In the genomic region with DNA sequence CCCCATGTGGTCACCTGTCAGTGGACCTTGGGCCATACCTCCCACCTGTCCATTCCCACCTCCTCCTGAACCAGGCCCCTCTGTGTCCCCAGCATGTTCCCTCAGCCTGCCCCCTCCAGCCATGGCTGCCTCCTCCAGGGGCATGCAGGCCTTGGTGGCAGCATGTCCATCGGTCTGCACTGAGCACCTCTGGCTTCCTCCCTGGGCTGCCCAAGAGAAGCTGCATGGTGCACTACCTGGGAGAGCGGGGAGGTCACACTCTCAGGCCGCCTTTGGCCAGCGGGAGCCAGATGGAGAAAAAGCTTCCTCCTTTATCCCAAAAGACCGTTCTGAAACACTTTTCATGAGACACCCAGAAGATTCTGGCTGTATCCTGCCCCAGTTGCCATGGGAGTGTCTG, we compare ENCODE assay signal across 19 cellular contexts. TPM values are rescaled to one million over a fixed set of nuclear protein-coding genes. Genes with fewer than 3 reads are reported as not detected.
DNase-seq lines count a peak whose midpoint lies in the region; ATAC-seq, FAIRE-seq and TF ChIP-seq lines count a peak whose summit lies in the region.
"Had no signal": no experiment of that assay in that cellular context is flagged by ENCODE, and none has a peak within 500 bp of the region (broad histone marks: within the 10 kb centered on the region; RNA-seq: fewer than 3 reads in every experiment).

No MANE protein-coding gene starts in this region.

- no peaks in the 10 kb centered on the region for H3K4me1 Mint-ChIP-seq in osteocyte (ENCODE audit: unreplicated experiment)
- H3K4me1 Mint-ChIP-seq in activated CD4-positive, alpha-beta T cell treated with anti-CD3 and anti-CD28 coated beads for 36 hours, result no peaks in the 10 kb centered on the region
- H3K4me1 Mint-ChIP-seq: CD4-positive, alpha-beta memory T cell had no signal

- no peak for TF ChIP-seq POLR2A in upper lobe of left lung (IDR thresholded peaks at IDR 0.05)
- no peak for TF ChIP-seq POLR2A in H54 (IDR thresholded peaks at IDR 0.05; ENCODE audit: low read depth, low read length)

- WGBS in upper lobe of left lung, 2 donors, result 92 to 94% methylated on average over 3 to 5 of the region's 5 CpGs

- H3K4me3 ChIP-seq in colonic mucosa (no peak overlapping the region), upper lobe of left lung (no peak overlapping the region)

- H3K27ac Mint-ChIP-seq in osteocyte (ENCODE audit: unreplicated experiment), result no peak overlapping the region
- H3K27ac Mint-ChIP-seq in activated CD4-positive, alpha-beta T cell treated with anti-CD3 and anti-CD28 coated beads for 36 hours, result no peak overlapping the region
- H3K27ac Mint-ChIP-seq: CD4-positive, alpha-beta memory T cell had no signal

- H3K36me3 ChIP-seq in colonic mucosa (no peaks in the 10 kb centered on the region), upper lobe of left lung (no peaks in the 10 kb centered on the region)

- no peaks in the 10 kb centered on the region for H3K36me3 Mint-ChIP-seq in osteocyte (ENCODE audit: unreplicated experiment)
- no peaks in the 10 kb centered on the region for H3K36me3 Mint-ChIP-seq in activated CD4-positive, alpha-beta T cell treated with anti-CD3 and anti-CD28 coated beads for 36 hours (ENCODE audit: low read depth)
- H3K36me3 Mint-ChIP-seq: CD4-positive, alpha-beta memory T cell had no signal

- H3K27ac ChIP-seq in colonic mucosa (no peak overlapping the region), upper lobe of left lung (no peak overlapping the region)

- H3K27me3 ChIP-seq in colonic mucosa (no peaks in the 10 kb centered on the region), upper lobe of left lung (no peaks in the 10 kb centered on the region)

- POLR2A ChIA-PET in activated CD4-positive, alpha-beta T cell treated with anti-CD3 and anti-CD28 coated beads for 36 hours (lab: Charles Lee), result no interaction called here

- CTCF ChIA-PET in activated CD4-positive, alpha-beta T cell treated with anti-CD3 and anti-CD28 coated beads for 36 hours (lab: Charles Lee), result no interaction called here

- FAIRE-seq in H54 (lab: Jason Lieb, UNC), result no peak
- FAIRE-seq: GM12891, GM18507 had no signal

- DNase-seq in colonic mucosa, result peak; percentile 5
- DNase-seq in medulla oblongata (ENCODE audit: extremely low spot score), result peak; percentile 66
- DNase-seq in osteocyte (ENCODE audit: extremely low spot score, unreplicated experiment), result peak; percentile 76
- DNase-seq in upper lobe of left lung, result no peak
- no peak for DNase-seq in central memory CD4-positive, alpha-beta T cell
- no peak for DNase-seq in H54 (ENCODE audit: insufficient read length, low spot score)
- DNase-seq in activated CD4-positive, alpha-beta T cell treated with anti-CD3 and anti-CD28 coated beads for 36 hours, result no peak
- DNase-seq: Calu3; CD4-positive, alpha-beta memory T cell; COR-L47; DMS53; DMS79 treated with DMSO at 0.1 percent for 48 hours; GF-D8; GOT3; H7; HCEC 1CT had no signal

- no peak overlapping the region for H3K4me3 Mint-ChIP-seq in osteocyte (ENCODE audit: unreplicated experiment)
- H3K4me3 Mint-ChIP-seq in activated CD4-positive, alpha-beta T cell treated with anti-CD3 and anti-CD28 coated beads for 36 hours, result no peak overlapping the region
- H3K4me3 Mint-ChIP-seq: CD4-positive, alpha-beta memory T cell had no signal

- intact Hi-C loops in colonic mucosa (cut with DNase I), result no loop called here
- intact Hi-C loops in activated CD4-positive, alpha-beta T cell treated with anti-CD3 and anti-CD28 coated beads for 36 hours (cut with DNase I, micrococcal nuclease), result no loop called here

- ATAC-seq in upper lobe of left lung (ENCODE audit: low FRiP score in 2 of 2), result peak; percentile 34 to 61
- ATAC-seq in activated CD4-positive, alpha-beta T cell treated with anti-CD3 and anti-CD28 coated beads for 36 hours, result no peak

- no peak for TF ChIP-seq EP300 in upper lobe of left lung (IDR thresholded peaks at IDR 0.05)

- TF ChIP-seq CTCF in colonic mucosa (IDR thresholded peaks at IDR 0.05) (no peak), osteocyte (IDR thresholded peaks at IDR 0.05) (no peak), upper lobe of left lung (IDR thresholded peaks at IDR 0.05) (no peak)

- H3K27me3 Mint-ChIP-seq in osteocyte (ENCODE audit: unreplicated experiment), result no peaks in the 10 kb centered on the region
- peaks cover 2% of the 10 kb centered on the region for H3K27me3 Mint-ChIP-seq in activated CD4-positive, alpha-beta T cell treated with anti-CD3 and anti-CD28 coated beads for 36 hours

- H3K9me3 Mint-ChIP-seq in osteocyte (ENCODE audit: unreplicated experiment), result peaks cover 3% of the 10 kb centered on the region
- H3K9me3 Mint-ChIP-seq in activated CD4-positive, alpha-beta T cell treated with anti-CD3 and anti-CD28 coated beads for 36 hours (ENCODE audit: low read depth), result no peaks in the 10 kb centered on the region
- H3K9me3 Mint-ChIP-seq: CD4-positive, alpha-beta memory T cell had no signal

- no peak overlapping the region for H3K9ac ChIP-seq in colonic mucosa (ENCODE audit: low read depth in 2 of 2, low read length in 2 of 2)

- H3K4me1 ChIP-seq in colonic mucosa (no peaks in the 10 kb centered on the region), upper lobe of left lung (peaks cover 0 to 10% (median 1%) of the 10 kb centered on the region in 4 donors)

- no peaks in the 10 kb centered on the region for H3K9me3 ChIP-seq in colonic mucosa
- H3K9me3 ChIP-seq in upper lobe of left lung, result no peaks in the 10 kb centered on the region

RNA-seq across cellular contexts. Expression of a gene that starts 45.6 kb away (rescaled TPM):
- total RNA-seq in colonic mucosa (10 to 100 TPM; 17.5 to 18.2 TPM), osteocyte (17.0 and 20.8 TPM in 2 replicates), upper lobe of left lung (10 to 100 TPM; 20.9 to 44.0 (median 29.6) TPM)
- total RNA-seq in activated CD4-positive, alpha-beta T cell treated with anti-CD3 and anti-CD28 coated beads for 36 hours, result 10 to 100 TPM; 18.0 to 22.8 TPM
- total RNA-seq: A172 had no signal

Comparison
In these comparisons a context has a peak if more than half of its experiments do, and no peak if none do; other contexts are left out.
1. DNase-seq: peak in colonic mucosa (single experiment), medulla oblongata (single experiment) and osteocyte (single experiment); none in upper lobe of left lung (0 of 2), central memory CD4-positive, alpha-beta T cell (single experiment), H54 (single experiment) and activated CD4-positive, alpha-beta T cell treated with anti-CD3 and anti-CD28 coated beads for 36 hours (single experiment).